Comparison of ENCODE assay signal across 8 cellular contexts in the genomic region with DNA sequence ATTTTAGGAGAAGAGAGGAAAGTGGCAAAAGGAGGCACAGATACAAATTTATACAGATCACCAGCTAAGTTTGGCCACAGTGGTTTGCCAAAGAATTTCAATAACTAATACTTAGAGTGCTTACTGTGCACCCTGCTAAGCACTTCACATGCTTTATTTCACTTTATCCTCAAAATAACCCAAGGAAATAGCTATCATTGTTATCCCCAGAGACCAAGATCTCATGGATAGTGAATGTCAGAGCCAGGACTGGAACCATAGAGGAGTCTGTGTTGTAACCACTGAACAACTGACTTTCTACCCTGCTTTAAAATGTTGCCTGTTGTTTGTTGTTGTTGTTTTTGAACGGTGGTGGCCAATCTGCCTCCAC. TPM values are rescaled to one million over a fixed set of nuclear protein-coding genes. Genes with fewer than 3 reads are reported as not detected.
A peak's percentile ranks its signal among the peaks of the same experiment; 100 is the strongest.
DNase-seq lines count a peak whose midpoint lies in the region; ATAC-seq, FAIRE-seq and TF ChIP-seq lines count a peak whose summit lies in the region.

No MANE protein-coding gene starts in this region.

- peaks cover 4% of the 10 kb centered on the region for H3K4me1 Mint-ChIP-seq in progenitor cell of endocrine pancreas (ENCODE audit: low read depth)

- H3K27ac ChIP-seq in DND-41 (ENCODE audit: low read length): no peak overlapping the region
- peak overlapping the region; percentile 92 to 98 (median 94) for H3K27ac ChIP-seq in Peyer's patch
- peak overlapping the region; percentile 99 to 100 for H3K27ac ChIP-seq in esophagus (ENCODE audit: low read depth in 2 of 2, low read length in 1 of 2)

- H4K20me1 ChIP-seq in DND-41 (ENCODE audit: insufficient read depth, low read length): no peaks in the 10 kb centered on the region

- no peak for TF ChIP-seq POLR2A in Peyer's patch (IDR thresholded peaks at IDR 0.05)

- H3K9me3 ChIP-seq in DND-41 (ENCODE audit: insufficient read depth, low read length, severe bottlenecking) (no peaks in the 10 kb centered on the region), Peyer's patch (no peaks in the 10 kb centered on the region), esophagus (ENCODE audit: control insufficient read depth in 2 of 2, insufficient read depth in 1 of 2, low read depth in 1 of 2, low read length in 1 of 2) (no peaks in the 10 kb centered on the region)

- no peaks in the 10 kb centered on the region for H3K9me3 Mint-ChIP-seq in progenitor cell of endocrine pancreas (ENCODE audit: low read depth)

- H3K4me1 ChIP-seq in DND-41 (ENCODE audit: insufficient read depth, low read length) (peaks cover 23% of the 10 kb centered on the region), Peyer's patch (peaks cover 0 to 29% (median 8%) of the 10 kb centered on the region in 4 donors), esophagus (ENCODE audit: control insufficient read depth in 2 of 2, insufficient read depth in 2 of 2, low read length in 1 of 2) (peaks cover 0 to 12% of the 10 kb centered on the region in 2 donors)

- H3K36me3 Mint-ChIP-seq in progenitor cell of endocrine pancreas (ENCODE audit: insufficient read depth): no peaks in the 10 kb centered on the region

- no peak overlapping the region for H3K4me3 ChIP-seq in DND-41 (ENCODE audit: low read depth in 1 of 2, low read length in 2 of 2)
- no peak overlapping the region for H3K4me3 ChIP-seq in Peyer's patch
- H3K4me3 ChIP-seq in esophagus (ENCODE audit: low read depth in 1 of 2, low read length in 2 of 2): peak overlapping the region in 1 of 2 donors; percentile 99

- H3K27ac Mint-ChIP-seq in progenitor cell of endocrine pancreas: peak overlapping the region; percentile 70

- no peak overlapping the region for H3K9ac ChIP-seq in DND-41 (ENCODE audit: low read depth, low read length)

- in situ Hi-C loops in G401 (cut with HindIII; ENCODE audit: low sequenced_read_pairs): no loop called here

- H3K4me3 Mint-ChIP-seq in progenitor cell of endocrine pancreas (ENCODE audit: low read depth): peak overlapping the region; percentile 77

- 0 to 19% methylated on average over 1 of the region's 1 CpG for WGBS in esophagus, 2 donors

- H3K27me3 Mint-ChIP-seq in progenitor cell of endocrine pancreas: no peaks in the 10 kb centered on the region

- DNase-seq in DND-41 (no peak), Peyer's patch (no peak), progenitor cell of endocrine pancreas (ENCODE audit: low spot score, unreplicated experiment) (no peak), urothelium cell line (ENCODE audit: low spot score) (no peak), omental fat pad (ENCODE audit: low spot score) (no peak), kidney glomerular epithelial cell (lab: John Stamatoyannopoulos, UW) (no peak), G401 (ENCODE audit: low spot score) (no peak)

- no peaks in the 10 kb centered on the region for H3K79me2 ChIP-seq in DND-41 (ENCODE audit: insufficient read depth, low read length)

- H3K36me3 ChIP-seq in DND-41 (ENCODE audit: insufficient read depth, low read length) (no peaks in the 10 kb centered on the region; the same call in 1 of the 2 replicates), Peyer's patch (no peaks in the 10 kb centered on the region), esophagus (ENCODE audit: control insufficient read depth in 2 of 2, insufficient read depth in 2 of 2, low read length in 1 of 2) (no peaks in the 10 kb centered on the region)

- no peaks in the 10 kb centered on the region for H3K27me3 ChIP-seq in DND-41 (ENCODE audit: insufficient read depth, low read length, poor library complexity)
- H3K27me3 ChIP-seq in Peyer's patch: no peaks in the 10 kb centered on the region
- H3K27me3 ChIP-seq in esophagus (ENCODE audit: control insufficient read depth in 1 of 2, insufficient read depth in 2 of 2, low read length in 2 of 2): no peaks in the 10 kb centered on the region

- no peak for FAIRE-seq in urothelium cell line (lab: Jason Lieb, UNC)

- no peak for TF ChIP-seq CTCF in DND-41 (IDR thresholded peaks at IDR 0.05; ENCODE audit: borderline replicate concordance, extremely low read depth, low read length, poor library complexity, severe bottlenecking)
- no peak for TF ChIP-seq CTCF in Peyer's patch (IDR thresholded peaks at IDR 0.05)
- TF ChIP-seq CTCF in progenitor cell of endocrine pancreas (IDR thresholded peaks at IDR 0.05; ENCODE audit: unreplicated experiment): no peak
- TF ChIP-seq CTCF in omental fat pad (IDR thresholded peaks at IDR 0.05): no peak

- H3K4me2 ChIP-seq in DND-41 (ENCODE audit: insufficient read depth, low read length): peak overlapping the region; percentile 99; the same call in 1 of the 2 replicates

- H2AFZ ChIP-seq in DND-41 (ENCODE audit: low read depth, low read length): peak overlapping the region; percentile 96

- no peak for ATAC-seq in DND-41 (ENCODE audit: insufficient read depth, low read depth)
- ATAC-seq in omental fat pad (ENCODE audit: low FRiP score): no peak

RNA-seq across cellular contexts. Expression of a gene that starts 1.3 kb away (rescaled TPM):
- total RNA-seq in Peyer's patch (10 to 100 TPM; 39.9 to 63.5 (median 48.9) TPM), progenitor cell of endocrine pancreas (14.8 and 16.1 TPM in 2 replicates), omental fat pad (10 to 100 TPM; 14.3 to 54.1 (median 23.9) TPM)
- 10 to 100 TPM; 10.6 to 19.4 TPM for polyA plus RNA-seq in esophagus
- 12.7 and 12.9 TPM in 2 replicates for total RNA-seq in G401 (2014; rRNA removed; shearing (Covaris generic))

RNA-seq across cellular contexts. Expression of a gene that starts 53.4 kb away (rescaled TPM):
- total RNA-seq in Peyer's patch (10 to 100 TPM; 15.5 to 24.5 (median 21.0) TPM), progenitor cell of endocrine pancreas (102 and 107 TPM in 2 replicates), omental fat pad (10 to 100 TPM; 32.6 to 44.2 (median 33.5) TPM)
- 10 to 100 TPM; 19.9 to 54.8 TPM for polyA plus RNA-seq in esophagus
- 50.9 and 54.4 TPM in 2 replicates for total RNA-seq in G401 (2014; rRNA removed; shearing (Covaris generic))

RNA-seq across cellular contexts. Expression of a gene that starts 56.3 kb away (rescaled TPM):
- total RNA-seq in Peyer's patch (10 to 100 TPM in 1 of 4 donors, 1 to 10 TPM in 3; 5.1 to 10.7 (median 7.4) TPM), progenitor cell of endocrine pancreas (11.8 and 12.3 TPM in 2 replicates), omental fat pad (10 to 100 TPM in 1 of 4 donors, 1 to 10 TPM in 3; 7.1 to 10.9 (median 8.4) TPM)
- 1 to 10 TPM; 3.1 to 6.6 TPM for polyA plus RNA-seq in esophagus
- total RNA-seq in G401 (2014; rRNA removed; shearing (Covaris generic)): 7.4 and 8.1 TPM in 2 replicates
